In the genomic region with DNA sequence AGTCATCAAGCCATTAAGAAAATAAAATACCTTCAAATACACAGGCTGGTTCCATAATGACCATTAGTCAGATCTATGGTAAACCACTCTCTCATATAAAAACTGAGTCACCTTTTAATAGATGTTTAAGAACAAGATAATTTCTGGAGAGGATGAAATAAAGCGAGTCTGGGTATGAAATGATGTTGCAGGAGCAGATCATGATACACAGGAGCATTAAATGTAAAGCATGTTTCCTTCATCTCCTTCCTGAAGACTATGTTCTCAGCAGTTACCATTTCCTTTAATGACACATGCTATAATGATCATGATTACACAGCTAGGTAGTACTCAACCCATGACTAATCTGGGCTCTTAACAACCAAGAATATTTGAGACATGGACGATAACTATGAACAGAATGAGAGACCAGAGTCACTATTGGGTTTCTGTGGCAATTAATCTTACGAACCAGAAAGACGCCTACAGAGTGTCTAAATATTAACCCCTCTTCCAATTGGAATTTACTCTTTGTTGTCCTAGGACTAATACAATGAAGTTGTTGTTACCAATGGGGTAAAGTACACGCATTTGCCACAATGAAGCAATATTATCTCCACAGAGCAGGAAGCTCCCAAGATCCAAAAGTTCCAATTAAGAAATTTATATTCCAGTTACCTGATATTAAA, we compare ENCODE assay signal across 15 cellular contexts.
DNase-seq lines count a peak whose midpoint lies in the region; ATAC-seq, FAIRE-seq and TF ChIP-seq lines count a peak whose summit lies in the region.
"Had no signal": no experiment of that assay in that cellular context is flagged by ENCODE, and none has a peak within 500 bp of the region (broad histone marks: within the 10 kb centered on the region; RNA-seq: fewer than 3 reads in every experiment).

No MANE protein-coding gene starts in this region.

- intact Hi-C loops in psoas muscle (cut with DNase I): no loop called here

- no peaks in the 10 kb centered on the region for H3K36me3 ChIP-seq in psoas muscle (ENCODE audit: insufficient read depth in 1 of 2, low read depth in 1 of 2)
- H3K36me3 ChIP-seq: thoracic aorta had no signal

- DNase-seq in GM04504 (ENCODE audit: low read depth) (peak; percentile 35), RKO (ENCODE audit: low spot score) (peak; percentile 80), foreskin keratinocyte (peak; percentile 82 to 93), psoas muscle (no peak), dedifferentiated amniotic fluid mesenchymal stem cell (ENCODE audit: extremely low spot score) (no peak), GM12892 (ENCODE audit: insufficient read length) (no peak)
- DNase-seq: amniotic stem cell, H7, SHP77 treated with DMSO at 0.1 percent for 48 hours had no signal

- WGBS in psoas muscle, 3 donors: 43 to 72% (median 56%) methylated on average over 5 of the region's 5 CpGs

- ATAC-seq in foreskin keratinocyte (peak; percentile 98), psoas muscle (peak; percentile 64 to 78 (median 70)), GM18870 (IDR thresholded peaks at IDR 0.05; ENCODE audit: unreplicated experiment) (no peak), GM19328 (IDR thresholded peaks at IDR 0.05; ENCODE audit: unreplicated experiment) (no peak)

- no peaks in the 10 kb centered on the region for H3K9me3 ChIP-seq in psoas muscle
- H3K9me3 ChIP-seq: thoracic aorta had no signal

- no peak for TF ChIP-seq POLR2A in GM12892 (IDR thresholded peaks at IDR 0.05; ENCODE audit: low read depth, low read length)

- FAIRE-seq in GM12892 (lab: Jason Lieb, UNC): no peak
- FAIRE-seq: D721Med, GM12891 had no signal

- no peaks in the 10 kb centered on the region for H3K27me3 ChIP-seq in foreskin keratinocyte
- no peaks in the 10 kb centered on the region for H3K27me3 ChIP-seq in psoas muscle (ENCODE audit: insufficient read depth in 3 of 3, low read length in 2 of 3)

- H3K27ac ChIP-seq in foreskin keratinocyte (peak overlapping the region; percentile 72), psoas muscle (peak overlapping the region; percentile 19)
- H3K27ac ChIP-seq: thoracic aorta, VCaP had no signal

- TF ChIP-seq CTCF in foreskin keratinocyte (conservative IDR thresholded peaks at IDR 0.05): no peak
- no peak for TF ChIP-seq CTCF in psoas muscle (IDR thresholded peaks at IDR 0.05)

- H3K4me1 ChIP-seq in foreskin keratinocyte (peaks cover 16% of the 10 kb centered on the region), psoas muscle (peaks cover 21% of the 10 kb centered on the region)

- no peak overlapping the region for H3K4me3 ChIP-seq in psoas muscle
- H3K4me3 ChIP-seq: thoracic aorta had no signal

Comparison
In these comparisons a context has a peak if more than half of its experiments do, and no peak if none do; other contexts are left out.
1. DNase-seq: peak in GM04504 (single experiment), RKO (single experiment) and foreskin keratinocyte (2 of 2); none in psoas muscle (0 of 2), dedifferentiated amniotic fluid mesenchymal stem cell (single experiment) and GM12892 (single experiment).
2. ATAC-seq: peak in foreskin keratinocyte (single experiment) and psoas muscle (4 of 4); none in GM18870 (single experiment) and GM19328 (single experiment).